Comparison of ENCODE assay signal across 21 cellular contexts in the genomic region with DNA sequence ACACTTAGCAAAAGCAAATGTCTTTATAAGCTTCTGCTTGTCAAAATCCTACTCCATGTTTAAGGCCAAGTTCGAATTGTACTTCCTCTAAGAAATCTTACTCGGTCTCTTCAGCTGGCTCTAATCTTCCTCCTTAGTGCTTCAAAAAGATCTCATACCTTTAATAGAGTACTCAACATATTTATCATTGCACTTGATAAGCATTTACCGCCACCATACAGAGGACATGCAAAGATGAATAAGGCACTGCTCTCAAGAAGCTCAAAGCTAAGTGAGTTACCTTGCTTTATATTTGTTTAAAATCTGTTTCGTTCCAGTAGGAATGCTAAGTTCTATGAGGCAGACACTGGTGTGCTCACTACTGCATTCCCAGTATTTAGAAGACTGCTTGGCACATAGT.
DNase-seq lines count a peak whose midpoint lies in the region; ATAC-seq and TF ChIP-seq lines count a peak whose summit lies in the region.
"Had no signal": no experiment of that assay in that cellular context is flagged by ENCODE, and none has a peak within 500 bp of the region (broad histone marks: within the 10 kb centered on the region; RNA-seq: fewer than 3 reads in every experiment).

No MANE protein-coding gene starts in this region.

- H3K27me3 ChIP-seq in left lung (no peaks in the 10 kb centered on the region), lung (ENCODE audit: control insufficient read depth, insufficient read depth) (no peaks in the 10 kb centered on the region), upper lobe of right lung (no peaks in the 10 kb centered on the region), foreskin keratinocyte (no peaks in the 10 kb centered on the region)
- H3K27me3 ChIP-seq: BE2C; BLaER1 treated with 17β-estradiol and CSF1 and Interleukin-3, amounts not matched to agents 10 nM and 100 nM had no signal

- H3K27ac ChIP-seq in left lung, result no peak overlapping the region
- no peak overlapping the region for H3K27ac ChIP-seq in lung (ENCODE audit: low read depth in 1 of 2, low read length in 1 of 2)
- H3K27ac ChIP-seq in upper lobe of right lung, result no peak overlapping the region
- no peak overlapping the region for H3K27ac ChIP-seq in foreskin keratinocyte
- H3K27ac ChIP-seq: A549; BLaER1 treated with 17β-estradiol and CSF1 and Interleukin-3, amounts not matched to agents 10 nM and 100 nM; GM23248 had no signal

- peaks cover 2% of the 10 kb centered on the region for H3K4me1 Mint-ChIP-seq in activated T-helper 17 cell treated with anti-CD3 and anti-CD28 coated beads, Interleukin-2, amount 50 U/mL, for 72 hours
- H3K4me1 Mint-ChIP-seq: CD8-positive, alpha-beta memory T cell had no signal

- TF ChIP-seq CTCF in left lung (IDR thresholded peaks at IDR 0.05) (no peak), lung (IDR thresholded peaks at IDR 0.05; ENCODE audit: control extremely low read depth, extremely low read depth) (no peak), upper lobe of right lung (IDR thresholded peaks at IDR 0.05) (no peak), foreskin keratinocyte (conservative IDR thresholded peaks at IDR 0.05) (no peak)

- H3K36me3 ChIP-seq in left lung, result peaks cover 0 to 29% of the 10 kb centered on the region in 2 donors
- peaks cover 2% of the 10 kb centered on the region in 2 donors for H3K36me3 ChIP-seq in lung (ENCODE audit: control insufficient read depth in 2 of 2, insufficient read depth in 2 of 2, low read length in 2 of 2)
- peaks cover 1% of the 10 kb centered on the region for H3K36me3 ChIP-seq in upper lobe of right lung
- H3K36me3 ChIP-seq: BE2C had no signal

- ATAC-seq in left lung, result peak; percentile 91
- ATAC-seq in lung (ENCODE audit: insufficient read depth, low FRiP score), result peak; percentile 88
- peak; percentile 81 for ATAC-seq in upper lobe of right lung
- ATAC-seq in activated T-helper 17 cell treated with anti-CD3 and anti-CD28 coated beads, Interleukin-2, amount 50 U/mL, for 72 hours (replicated peaks), result no peak
- no peak for ATAC-seq in foreskin keratinocyte
- ATAC-seq: A549, HCT116 had no signal

- H3K4me3 Mint-ChIP-seq in activated T-helper 17 cell treated with anti-CD3 and anti-CD28 coated beads, Interleukin-2, amount 50 U/mL, for 72 hours, result no peak overlapping the region
- H3K4me3 Mint-ChIP-seq: CD14-positive monocyte; CD4-positive, alpha-beta T cell; CD8-positive, alpha-beta memory T cell; H9 had no signal

- DNase-seq in DMS79 treated with DMSO at 0.1 percent for 48 hours (lab: John Stamatoyannopoulos, UW), result peak; percentile 5
- DNase-seq in left lung, result no peak
- no peak for DNase-seq in lung (ENCODE audit: low spot score)
- no peak for DNase-seq in upper lobe of right lung
- no peak for DNase-seq in stimulated activated CD4-positive, alpha-beta T cell treated with anti-CD3 and anti-CD28 coated beads, Interleukin-4, amount 100 ng/mL, for 4 hours
- no peak for DNase-seq in foreskin keratinocyte
- DNase-seq: 8988T; ACHN; AML-193; BE2C; CD4-positive, alpha-beta T cell; CD8-positive, alpha-beta memory T cell; DMS 273 treated with DMSO at 0.1 percent for 48 hours; DND-41; GM23248; H9 had no signal

- no peaks in the 10 kb centered on the region for H3K27me3 Mint-ChIP-seq in activated T-helper 17 cell treated with anti-CD3 and anti-CD28 coated beads, Interleukin-2, amount 50 U/mL, for 72 hours
- H3K27me3 Mint-ChIP-seq: CD4-positive, alpha-beta T cell had no signal

- peaks cover 11% of the 10 kb centered on the region for H3K36me3 Mint-ChIP-seq in activated T-helper 17 cell treated with anti-CD3 and anti-CD28 coated beads, Interleukin-2, amount 50 U/mL, for 72 hours (ENCODE audit: low read depth)

- H3K9me3 Mint-ChIP-seq in activated T-helper 17 cell treated with anti-CD3 and anti-CD28 coated beads, Interleukin-2, amount 50 U/mL, for 72 hours, result peaks cover 2% of the 10 kb centered on the region

- H3K4me1 ChIP-seq in left lung (no peaks in the 10 kb centered on the region), lung (ENCODE audit: control insufficient read depth in 2 of 2, insufficient read depth in 2 of 2, low read length in 2 of 2) (no peaks in the 10 kb centered on the region), upper lobe of right lung (no peaks in the 10 kb centered on the region), foreskin keratinocyte (no peaks in the 10 kb centered on the region)
- H3K4me1 ChIP-seq: A549; BE2C; BLaER1 treated with 17β-estradiol and CSF1 and Interleukin-3, amounts not matched to agents 10 nM and 100 nM had no signal

- peaks cover 0 to 8% of the 10 kb centered on the region in 2 donors for H3K9me3 ChIP-seq in left lung
- H3K9me3 ChIP-seq in lung (ENCODE audit: control insufficient read depth in 2 of 2, insufficient read depth in 1 of 2, low read length in 1 of 2), result no peaks in the 10 kb centered on the region
- no peaks in the 10 kb centered on the region for H3K9me3 ChIP-seq in upper lobe of right lung
- H3K9me3 ChIP-seq: BE2C had no signal

- no peak overlapping the region for H3K27ac Mint-ChIP-seq in activated T-helper 17 cell treated with anti-CD3 and anti-CD28 coated beads, Interleukin-2, amount 50 U/mL, for 72 hours
- H3K27ac Mint-ChIP-seq: CD4-positive, alpha-beta T cell; CD8-positive, alpha-beta memory T cell; H9 had no signal

- 68 to 83% methylated on average over 4 of the region's 4 CpGs for WGBS in lung, 2 donors

- intact Hi-C loops in left lung (cut with DNase I), result no loop called here
- intact Hi-C loops in upper lobe of right lung (cut with DNase I), result no loop called here

- H3K4me3 ChIP-seq in left lung, result no peak overlapping the region
- H3K4me3 ChIP-seq in lung, result no peak overlapping the region
- H3K4me3 ChIP-seq in upper lobe of right lung, result no peak overlapping the region
- H3K4me3 ChIP-seq: A549; BLaER1 treated with 17β-estradiol and CSF1 and Interleukin-3, amounts not matched to agents 10 nM and 100 nM; GM23248 had no signal

Comparison
In these comparisons a context has a peak if more than half of its experiments do, and no peak if none do; other contexts are left out.
1. ATAC-seq: peak in left lung (single experiment), lung (single experiment) and upper lobe of right lung (single experiment); none in activated T-helper 17 cell treated with anti-CD3 and anti-CD28 coated beads, Interleukin-2, amount 50 U/mL, for 72 hours (single experiment) and foreskin keratinocyte (single experiment).